ENCODE assay signal across 8 cellular contexts in the genomic region with DNA sequence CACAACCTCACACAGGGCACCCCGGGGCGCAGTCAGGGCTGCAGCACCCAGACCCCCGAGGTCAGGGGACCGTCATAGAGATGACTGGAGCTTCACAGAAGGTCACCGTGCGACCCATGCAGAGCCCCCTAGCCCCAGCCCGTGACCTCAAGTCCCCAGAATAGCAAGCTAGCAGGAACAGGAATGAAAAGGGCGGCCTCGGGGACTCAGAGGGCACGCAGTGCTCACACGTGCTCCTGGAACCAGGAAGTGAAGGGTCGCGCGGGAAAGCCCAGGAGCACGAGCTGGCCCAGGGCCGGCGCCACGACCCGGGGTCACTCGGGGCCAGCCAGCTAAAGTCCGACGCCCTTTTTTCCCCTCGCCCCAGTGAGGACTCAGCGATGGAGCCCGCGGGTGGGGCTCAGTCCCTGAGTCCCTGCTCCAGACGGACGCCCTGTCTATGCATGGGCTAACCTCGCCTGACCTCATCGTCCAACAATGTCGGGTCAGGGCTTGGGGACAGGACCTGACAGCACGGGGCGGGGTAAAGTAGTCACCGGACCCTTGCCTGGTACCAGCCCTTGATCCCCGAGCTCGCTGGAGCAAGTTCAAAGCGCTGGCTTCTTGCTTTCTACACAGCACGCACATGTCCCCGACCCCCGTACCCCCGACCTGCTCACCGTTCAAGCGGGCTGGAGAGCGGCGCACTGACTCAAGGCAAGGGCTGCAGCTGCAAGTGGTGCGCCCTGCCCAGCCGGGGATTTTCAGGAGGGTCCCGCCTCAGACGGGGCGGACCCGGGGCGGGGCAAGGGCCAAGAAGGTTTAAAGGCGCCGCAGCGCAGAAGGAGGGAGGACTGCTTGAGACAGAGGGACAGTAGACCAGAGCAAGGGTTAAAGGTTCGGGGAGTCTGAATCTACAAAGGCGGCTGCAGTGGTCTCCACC. TPM values are rescaled to one million over a fixed set of nuclear protein-coding genes. Genes with fewer than 3 reads are reported as not detected.
A peak's percentile ranks its signal among the peaks of the same experiment; 100 is the strongest.
DNase-seq lines count a peak whose midpoint lies in the region; ATAC-seq and TF ChIP-seq lines count a peak whose summit lies in the region.

A gene (minus strand): TSS at position 717 of the 922 bp plus-strand sequence. CDS start 4,998 bp downstream, outside the sequence.

- peak within 1 kb of the TSS; percentile 99 for H3K9ac ChIP-seq in PC-3 (ENCODE audit: low read length)

- POLR2A ChIA-PET in CD4-positive, alpha-beta T cell (lab: Charles Lee), result interaction anchor here (0.6 to 3.5 kb wide), 17 partner anchors 9 to 1258 kb away, joined by 3 to 18 read pairs (median 4); a partner anchor contains a TSS
- POLR2A ChIA-PET in PC-3 (lab: Charles Lee; ENCODE audit: unreplicated experiment), result interaction anchor here (0.6 to 1.3 kb wide), 5 partner anchors 15 to 105 kb away, joined by 3 to 10 read pairs (median 5); no protein-coding TSS in a partner anchor

- CTCF ChIA-PET in CD4-positive, alpha-beta T cell (lab: Charles Lee), result interaction anchor here (0.9 to 4.5 kb wide), 7 partner anchors 17 to 144 kb away, joined by 3 to 27 read pairs (median 4); a partner anchor contains a TSS
- CTCF ChIA-PET in PC-3 (lab: Charles Lee), result interaction anchor here (1.3 to 1.5 kb wide), 2 partner anchors 32 to 83 kb away, joined by 9 to 10 read pairs; no protein-coding TSS in a partner anchor

- peaks cover 37% of the 10 kb centered on the region for H3K36me3 ChIP-seq in PC-3 (ENCODE audit: low read depth, low read length)

- peaks cover 49% of the 10 kb centered on the region for H3K36me3 Mint-ChIP-seq in CD4-positive, alpha-beta T cell (ENCODE audit: low read depth)
- peaks cover 18% of the 10 kb centered on the region for H3K36me3 Mint-ChIP-seq in activated T-cell treated with anti-CD3 and anti-CD28 coated beads, Interleukin-2, amount 50 U/mL, for 4 hours (ENCODE audit: insufficient read depth)
- peaks cover 9 to 31% of the 10 kb centered on the region in 2 donors for H3K36me3 Mint-ChIP-seq in naive B cell
- peaks cover 63% of the 10 kb centered on the region for H3K36me3 Mint-ChIP-seq in stimulated activated effector memory CD8-positive, alpha-beta T cell treated with anti-CD3 and anti-CD28 coated beads, Interleukin-12 subunit alpha, Interleukin-12 subunit beta, amount 100 ng/mL, for 72 hours

- BruUV-seq in PC-3 (replicated peaks; lab: Mats Ljungman, UMichigan), result TSS peak; percentile 64

- intact Hi-C loops in CD4-positive, alpha-beta T cell (cut with DNase I, micrococcal nuclease), result loop anchor here (2.0 to 10.0 kb wide), 6 partner anchors 34 to 360 kb away; a partner anchor contains a TSS
- intact Hi-C loops in PC-3 (cut with micrococcal nuclease), result loop anchor here (1.0 to 2.0 kb wide), 3 partner anchors 9 to 28 kb away; a partner anchor contains a TSS

- H3K4me1 ChIP-seq in PC-3 (ENCODE audit: insufficient read depth, low read length), result peaks cover 46% of the 10 kb centered on the region

- peaks cover 43% of the 10 kb centered on the region for H4K20me1 ChIP-seq in PC-3 (ENCODE audit: low read length)

- H3K27me3 Mint-ChIP-seq in CD4-positive, alpha-beta T cell, result no peaks in the 10 kb centered on the region
- H3K27me3 Mint-ChIP-seq in activated T-cell treated with anti-CD3 and anti-CD28 coated beads, Interleukin-2, amount 50 U/mL, for 4 hours (ENCODE audit: low read depth), result no peaks in the 10 kb centered on the region
- peaks cover 0 to 22% (median 8%) of the 10 kb centered on the region in 3 donors for H3K27me3 Mint-ChIP-seq in naive B cell

- no peaks in the 10 kb centered on the region for H3K27me3 ChIP-seq in CD4-positive, alpha-beta T cell (ENCODE audit: control insufficient read depth, insufficient read depth, low read length)
- no peaks in the 10 kb centered on the region for H3K27me3 ChIP-seq in PC-3 (ENCODE audit: low read length)

- no peaks in the 10 kb centered on the region for H3K9me3 ChIP-seq in CD4-positive, alpha-beta T cell (ENCODE audit: control insufficient read depth, low read length)
- no peaks in the 10 kb centered on the region for H3K9me3 ChIP-seq in PC-3 (ENCODE audit: low read length)

- peak within 1 kb of the TSS; percentile 94 for H3K4me3 Mint-ChIP-seq in CD4-positive, alpha-beta T cell
- H3K4me3 Mint-ChIP-seq in activated T-cell treated with anti-CD3 and anti-CD28 coated beads, Interleukin-2, amount 50 U/mL, for 4 hours, result peak within 1 kb of the TSS; percentile 90
- H3K4me3 Mint-ChIP-seq in naive B cell, result peak within 1 kb of the TSS; percentile 92 to 99 (median 96)
- H3K4me3 Mint-ChIP-seq in stimulated activated effector memory CD8-positive, alpha-beta T cell treated with anti-CD3 and anti-CD28 coated beads, Interleukin-12 subunit alpha, Interleukin-12 subunit beta, amount 100 ng/mL, for 72 hours, result peak within 1 kb of the TSS; percentile 97

- peak; percentile 76 to 93 (median 88) for DNase-seq in CD4-positive, alpha-beta T cell
- DNase-seq in PC-3 (peak; percentile 97), naive B cell (peak; percentile 92)
- peak; percentile 86 for DNase-seq in activated T-cell treated with anti-CD3 and anti-CD28 coated beads, Interleukin-2, amount 50 U/mL, for 4 hours
- peak; percentile 87 to 95 for DNase-seq in stimulated activated effector memory CD8-positive, alpha-beta T cell treated with anti-CD3 and anti-CD28 coated beads, Interleukin-12 subunit alpha, Interleukin-12 subunit beta, amount 100 ng/mL, for 72 hours (ENCODE audit: low spot score in 2 of 2)

- H3K27ac ChIP-seq in CD4-positive, alpha-beta T cell (ENCODE audit: low read depth, low read length), result peak within 1 kb of the TSS; percentile 99
- peak within 1 kb of the TSS; percentile 99 for H3K27ac ChIP-seq in PC-3 (ENCODE audit: low read length)

- peaks cover 59% of the 10 kb centered on the region for H3K79me2 ChIP-seq in PC-3 (ENCODE audit: low read length)

- ATAC-seq in CD4-positive, alpha-beta T cell (ENCODE audit: poor library complexity), result peak; percentile 52
- ATAC-seq in GM19372 (IDR thresholded peaks at IDR 0.05; ENCODE audit: low read depth, unreplicated experiment) (peak; percentile 65), HG03521 (IDR thresholded peaks at IDR 0.05; ENCODE audit: unreplicated experiment) (peak; percentile 47), PC-3 (peak; percentile 75), esophagus mucosa (peak; percentile 71), naive B cell (ENCODE audit: low read depth in 2 of 2) (peak; percentile 44 to 52)
- peak; percentile 80 for ATAC-seq in activated T-cell treated with anti-CD3 and anti-CD28 coated beads, Interleukin-2, amount 50 U/mL, for 4 hours
- peak; percentile 79 for ATAC-seq in stimulated activated effector memory CD8-positive, alpha-beta T cell treated with anti-CD3 and anti-CD28 coated beads, Interleukin-12 subunit alpha, Interleukin-12 subunit beta, amount 100 ng/mL, for 72 hours

- H3K9me3 Mint-ChIP-seq in CD4-positive, alpha-beta T cell, result no peaks in the 10 kb centered on the region
- H3K9me3 Mint-ChIP-seq in activated T-cell treated with anti-CD3 and anti-CD28 coated beads, Interleukin-2, amount 50 U/mL, for 4 hours, result no peaks in the 10 kb centered on the region
- H3K9me3 Mint-ChIP-seq in naive B cell, result peaks cover 0 to 3% (median 2%) of the 10 kb centered on the region in 7 donors
- no peaks in the 10 kb centered on the region for H3K9me3 Mint-ChIP-seq in stimulated activated effector memory CD8-positive, alpha-beta T cell treated with anti-CD3 and anti-CD28 coated beads, Interleukin-12 subunit alpha, Interleukin-12 subunit beta, amount 100 ng/mL, for 72 hours

- no peaks in the 10 kb centered on the region for H3K9me2 ChIP-seq in PC-3 (replicated peaks; ENCODE audit: low read length)

- peak within 1 kb of the TSS; percentile 98 for H3K4me2 ChIP-seq in PC-3 (ENCODE audit: low read length)

- peaks cover 44% of the 10 kb centered on the region for H3K4me1 Mint-ChIP-seq in CD4-positive, alpha-beta T cell (ENCODE audit: low read depth)
- peaks cover 58% of the 10 kb centered on the region for H3K4me1 Mint-ChIP-seq in activated T-cell treated with anti-CD3 and anti-CD28 coated beads, Interleukin-2, amount 50 U/mL, for 4 hours (ENCODE audit: low read depth)
- peaks cover 57 to 73% (median 59%) of the 10 kb centered on the region in 3 donors for H3K4me1 Mint-ChIP-seq in naive B cell
- peaks cover 72% of the 10 kb centered on the region for H3K4me1 Mint-ChIP-seq in stimulated activated effector memory CD8-positive, alpha-beta T cell treated with anti-CD3 and anti-CD28 coated beads, Interleukin-12 subunit alpha, Interleukin-12 subunit beta, amount 100 ng/mL, for 72 hours

- peak within 1 kb of the TSS; percentile 62; the same call in 1 of the 2 replicates for H2AFZ ChIP-seq in PC-3 (ENCODE audit: low read length)

- peak within 1 kb of the TSS; percentile 96 for H3K4me3 ChIP-seq in PC-3 (ENCODE audit: low read length)

- H3K27ac Mint-ChIP-seq in CD4-positive, alpha-beta T cell, result peak within 1 kb of the TSS; percentile 94
- peak within 1 kb of the TSS; percentile 99 to 100 (median 100) for H3K27ac Mint-ChIP-seq in naive B cell
- peak within 1 kb of the TSS; percentile 100 for H3K27ac Mint-ChIP-seq in stimulated activated effector memory CD8-positive, alpha-beta T cell treated with anti-CD3 and anti-CD28 coated beads, Interleukin-12 subunit alpha, Interleukin-12 subunit beta, amount 100 ng/mL, for 72 hours

- TF ChIP-seq CTCF in CD4-positive, alpha-beta T cell (IDR thresholded peaks at IDR 0.05), result no peak
- TF ChIP-seq CTCF in PC-3 (conservative IDR thresholded peaks at IDR 0.05; ENCODE audit: low read depth, low read length), result no peak

- peaks cover 6% of the 10 kb centered on the region for H3F3A ChIP-seq in PC-3 (ENCODE audit: low read length, unreplicated experiment)

RNA-seq across cellular contexts. Expression of the gene that starts here (rescaled TPM):
- total RNA-seq in CD4-positive, alpha-beta T cell, result 100 to 1,000 TPM; 301 to 311 TPM
- total RNA-seq in PC-3 (2014; rRNA removed) (1,281 and 1,584 TPM in 2 replicates), esophagus mucosa (406 TPM)
- 100 to 1,000 TPM; 338 to 362 (median 353) TPM for total RNA-seq in activated T-cell treated with anti-CD3 and anti-CD28 coated beads, Interleukin-2, amount 50 U/mL, for 4 hours
- polyA plus RNA-seq in naive B cell (ENCODE audit: low read depth in 6 of 6), result 1,000 to 10,000 TPM; 1,235 to 1,676 (median 1,380) TPM

Comparison
In these comparisons a context has a peak if more than half of its experiments do, and no peak if none do; other contexts are left out.
1. Peak in every context shown above with its lines: DNase-seq, ATAC-seq, H3K4me3 ChIP-seq and H3K27ac ChIP-seq.